ENCODE assay signal across 10 cellular contexts in the genomic region with DNA sequence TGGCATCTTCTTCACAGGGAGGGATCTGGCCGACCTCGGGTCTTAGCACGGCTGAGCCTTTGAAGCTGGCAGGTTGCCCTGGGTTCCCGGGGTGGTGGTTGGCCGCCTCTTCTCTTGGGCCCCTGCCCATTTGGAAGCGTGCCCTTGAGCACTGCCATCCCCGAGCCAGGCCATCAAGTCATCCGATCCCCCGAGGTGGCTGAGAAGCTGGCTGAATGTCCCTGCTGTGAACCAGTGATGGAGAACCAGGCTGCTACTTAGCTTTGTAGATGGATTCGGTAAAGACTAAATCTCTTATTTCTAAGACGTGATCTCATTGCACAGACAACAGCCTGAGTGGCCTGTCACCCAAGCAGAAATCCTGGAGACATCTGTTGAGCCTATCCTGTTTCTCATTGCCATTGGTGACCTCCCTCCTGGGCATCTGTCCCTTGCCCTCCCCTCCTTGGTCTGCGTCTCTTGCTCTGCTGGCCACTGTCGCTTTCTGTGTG.
DNase-seq lines count a peak whose midpoint lies in the region; ATAC-seq and FAIRE-seq lines count a peak whose summit lies in the region.
"Had no signal": no experiment of that assay in that cellular context is flagged by ENCODE, and none has a peak within 500 bp of the region (broad histone marks: within the 10 kb centered on the region; RNA-seq: fewer than 3 reads in every experiment).

No MANE protein-coding gene starts in this region.

- FAIRE-seq in RCC 7860 (lab: Jason Lieb, UNC): peak; percentile 90

- ATAC-seq in HG03039 (IDR thresholded peaks at IDR 0.05; ENCODE audit: unreplicated experiment) (no peak), HG03280 (IDR thresholded peaks at IDR 0.05; ENCODE audit: unreplicated experiment) (no peak)

- peak; percentile 45 for DNase-seq in DMS153 treated with DMSO at 0.1 percent for 48 hours (lab: John Stamatoyannopoulos, UW; ENCODE audit: unreplicated experiment)
- peak; percentile 88 for DNase-seq in RCC 7860 (ENCODE audit: low spot score)
- peak; percentile 42 to 91 (median 78) for DNase-seq in head of caudate nucleus
- DNase-seq in renal cortical epithelial cell (ENCODE audit: low read depth): peak; percentile 10
- DNase-seq in AML-193 (lab: John Stamatoyannopoulos, UW): no peak
- DNase-seq in GOT3 (lab: John Stamatoyannopoulos, UW): no peak
- DNase-seq: NCI-H1048; stimulated activated CD4-positive, alpha-beta T cell treated with anti-CD3 and anti-CD28 coated beads, Interleukin-2, amount 100 ng/mL, for 24 hours had no signal

- intact Hi-C loops in head of caudate nucleus (cut with DNase I): no loop called here

Comparison
In these comparisons a context has a peak if more than half of its experiments do, and no peak if none do; other contexts are left out.
1. DNase-seq: peak in DMS153 treated with DMSO at 0.1 percent for 48 hours (single experiment), RCC 7860 (single experiment), head of caudate nucleus (42 of 42) and renal cortical epithelial cell (single experiment); none in AML-193 (0 of 2) and GOT3 (single experiment).